ENCODE assay signal across 8 cellular contexts in genomic region chr2:74630454-74630853, GRCh38. TPM values are rescaled to one million over a fixed set of nuclear protein-coding genes. Genes with fewer than 3 reads are reported as not detected.
"Had no signal": no experiment of that assay in that cellular context is flagged by ENCODE, and none has a peak within 500 bp of the region (broad histone marks: within the 10 kb centered on the region; RNA-seq: fewer than 3 reads in every experiment).

No MANE protein-coding gene starts in this region.

RNA-seq across cellular contexts. Expression of gene M1AP, which starts 17.7 kb away (rescaled TPM):
- total RNA-seq: OCI-LY7, PC-3, Peyer's patch, Right ventricle myocardium inferior, Right ventricle myocardium superior, SJCRH30, SJSA1, T-cell had no signal
